22 cellular contexts compared by ENCODE assay signal in genomic region chr5:142475102-142475501, GRCh38.
A peak's percentile ranks its signal among the peaks of the same experiment; 100 is the strongest.
DNase-seq lines count a peak whose midpoint lies in the region; ATAC-seq and TF ChIP-seq lines count a peak whose summit lies in the region.
"Had no signal": no experiment of that assay in that cellular context is flagged by ENCODE, and none has a peak within 500 bp of the region (broad histone marks: within the 10 kb centered on the region; RNA-seq: fewer than 3 reads in every experiment).

No MANE protein-coding gene starts in this region.

- WGBS in H9 (ENCODE audit: extremely low coverage, insufficient read length, low lambda C conversion rate) = no CpG with 5 or more reads among the region's 1 CpG

- H2BK5ac ChIP-seq in H9 (ENCODE audit: insufficient read length, low read length) = no peak overlapping the region

- CTCF ChIA-PET in RWPE1 (lab: Yijun Ruan, JAX) = interaction anchor here (0.6 kb wide), 2 partner anchors 61 to 89 kb away, joined by 3 to 9 read pairs; no protein-coding TSS in a partner anchor

- no peak overlapping the region for H3K56ac ChIP-seq in H9 (ENCODE audit: insufficient read length, low read depth, low read length)

- TF ChIP-seq CTCF in H9 (conservative IDR thresholded peaks at IDR 0.05) (no peak), RWPE1 (conservative IDR thresholded peaks at IDR 0.05; ENCODE audit: low read depth) (no peak), foreskin keratinocyte (conservative IDR thresholded peaks at IDR 0.05) (no peak)

- no peak overlapping the region for H2BK20ac ChIP-seq in H9 (ENCODE audit: low read depth, low read length, poor library complexity, severe bottlenecking)

- no peak overlapping the region for H3T11ph ChIP-seq in H9 (ENCODE audit: low read length)

- DNase-seq in H9 (peak; percentile 66), RWPE1 (ENCODE audit: low spot score) (peak; percentile 25), foreskin keratinocyte (peak in 1 of 2 donors; percentile 54), renal cortical epithelial cell (ENCODE audit: low read depth) (peak; percentile 56), NAMALWA (ENCODE audit: low spot score) (no peak), UCSD-AML1 (lab: John Stamatoyannopoulos, UW; ENCODE audit: unreplicated experiment) (no peak)
- DNase-seq: activated B cell treated with CpG ODN at 0.5 μM for 24 hours; activated CD4-positive, alpha-beta T cell treated with anti-CD3 and anti-CD28 coated beads, Interleukin-2, amount 50 U/mL, for 48 hours; activated T-cell treated with anti-CD3 and anti-CD28 coated beads for 4 hours; amygdala; caudate nucleus; CD8-positive, alpha-beta memory T cell; DMS79 treated with DMSO at 0.1 percent for 48 hours; dorsolateral prefrontal cortex; gastrocnemius medialis; left lung; NCI-H187; NCI-H2227 treated with DMSO at 0.1 percent for 48 hours; stimulated activated naive CD4-positive, alpha-beta T cell treated with Interleukin-2 at 50 U/mL for 16 hours had no signal

- H3K4me2 ChIP-seq in H9 (ENCODE audit: insufficient read depth, insufficient read length, low read length) = no peak overlapping the region

- H3K4me3 Mint-ChIP-seq in H9 = no peak overlapping the region
- H3K4me3 Mint-ChIP-seq: activated B cell treated with CpG ODN at 0.5 μM for 24 hours; CD8-positive, alpha-beta memory T cell had no signal

- H3K18ac ChIP-seq in H9 (ENCODE audit: insufficient read length, low read depth, low read length) = no peak overlapping the region

- POLR2A ChIA-PET in RWPE1 (lab: Yijun Ruan, JAX; ENCODE audit: low non-redundant PET) = interaction anchor here (0.5 kb wide), 1 partner anchor 110 kb away, joined by 8 read pairs; no protein-coding TSS in a partner anchor

- H3K27ac Mint-ChIP-seq in H9 = no peak overlapping the region
- H3K27ac Mint-ChIP-seq: activated B cell treated with CpG ODN at 0.5 μM for 24 hours had no signal

- peak; percentile 5 for ATAC-seq in foreskin keratinocyte
- no peak for ATAC-seq in GM18502 (IDR thresholded peaks at IDR 0.05; ENCODE audit: poor library complexity, unreplicated experiment)
- ATAC-seq: esophagus mucosa, gastrocnemius medialis, left lung had no signal

- H3K27me3 Mint-ChIP-seq in H9 (ENCODE audit: low read depth) = peaks cover 5% of the 10 kb centered on the region; the same call in 1 of the 2 replicates

- no peak overlapping the region for H4K5ac ChIP-seq in H9 (ENCODE audit: insufficient read length, low read depth, low read length)

- no peak overlapping the region for H2AK5ac ChIP-seq in H9 (ENCODE audit: insufficient read length, low read length)

- no peaks in the 10 kb centered on the region for H3K79me1 ChIP-seq in H9 (ENCODE audit: insufficient read depth, low read depth, low read length, poor library complexity, severe bottlenecking)

- peaks cover 6% of the 10 kb centered on the region; the same call in 1 of the 2 replicates for H3K4me1 ChIP-seq in H9 (ENCODE audit: insufficient read depth, low read length)
- H3K4me1 ChIP-seq in foreskin keratinocyte = peaks cover 36% of the 10 kb centered on the region
- H3K4me1 ChIP-seq: gastrocnemius medialis, left lung, prostate gland had no signal

- H3K27ac ChIP-seq in H9 (ENCODE audit: insufficient read length, low read depth, low read length) (no peak overlapping the region), RWPE1 (no peak overlapping the region), foreskin keratinocyte (no peak overlapping the region)
- H3K27ac ChIP-seq: dorsolateral prefrontal cortex, gastrocnemius medialis, left lung, prostate gland had no signal

- H3K14ac ChIP-seq in H9 (ENCODE audit: insufficient read depth, low read length) = no peak overlapping the region

- no peak overlapping the region for H2AFZ ChIP-seq in H9 (ENCODE audit: low read length)

- H3K79me2 ChIP-seq in H9 (ENCODE audit: insufficient read depth, low read length) = no peaks in the 10 kb centered on the region

- H3K27me3 ChIP-seq in H9 (ENCODE audit: insufficient read depth, low read length) = no peaks in the 10 kb centered on the region
- H3K27me3 ChIP-seq in foreskin keratinocyte = no peaks in the 10 kb centered on the region
- H3K27me3 ChIP-seq: dorsolateral prefrontal cortex, gastrocnemius medialis, left lung had no signal

- H4K20me1 ChIP-seq in H9 (ENCODE audit: control insufficient read depth, insufficient read depth, insufficient read length) = no peaks in the 10 kb centered on the region

- peaks cover 10% of the 10 kb centered on the region for H3K9me3 ChIP-seq in H9 (ENCODE audit: control insufficient read depth, low read depth, low read length)
- H3K9me3 ChIP-seq: gastrocnemius medialis, prostate gland had no signal

- no peak overlapping the region for H2BK15ac ChIP-seq in H9 (ENCODE audit: low read depth, low read length)

- H3K4me1 Mint-ChIP-seq in H9 = peaks cover 24 to 27% of the 10 kb centered on the region in 2 experiments
- H3K4me1 Mint-ChIP-seq: activated B cell treated with CpG ODN at 0.5 μM for 24 hours had no signal

- no peak overlapping the region for H2BK120ac ChIP-seq in H9 (ENCODE audit: low read depth, low read length, poor library complexity, severe bottlenecking)

- no peak overlapping the region for H4K8ac ChIP-seq in H9 (replicated peaks; ENCODE audit: insufficient read length, low read depth, low read length)

- H3K9me3 Mint-ChIP-seq in H9 = peaks cover 11 to 19% of the 10 kb centered on the region in 2 experiments

- peaks cover 13 to 20% (median 16%) of the 10 kb centered on the region in 3 experiments for H3K36me3 Mint-ChIP-seq in H9 (ENCODE audit: insufficient read depth in 1 of 3, low read depth in 3 of 3)

- H3K9ac ChIP-seq in H9 (ENCODE audit: extremely low read depth, insufficient read length, low read length) = no peak overlapping the region

- no peak overlapping the region for H3K23ac ChIP-seq in H9 (ENCODE audit: insufficient read length, low read depth, low read length)

- no peak overlapping the region for H2BK12ac ChIP-seq in H9 (ENCODE audit: insufficient read length, low read depth, low read length)

- no peak overlapping the region for H4K91ac ChIP-seq in H9 (ENCODE audit: insufficient read length, low read depth, low read length)

- H3K23me2 ChIP-seq in H9 (ENCODE audit: insufficient read length, low read depth, low read length, poor library complexity, severe bottlenecking) = no peaks in the 10 kb centered on the region

- H3K4ac ChIP-seq in H9 (ENCODE audit: low read depth, low read length) = no peak overlapping the region

Comparison
In these comparisons a context has a peak if more than half of its experiments do, and no peak if none do; other contexts are left out.
1. DNase-seq: peak in H9 (single experiment), RWPE1 (single experiment) and renal cortical epithelial cell (single experiment); none in NAMALWA (single experiment) and UCSD-AML1 (single experiment).